In the genomic region with DNA sequence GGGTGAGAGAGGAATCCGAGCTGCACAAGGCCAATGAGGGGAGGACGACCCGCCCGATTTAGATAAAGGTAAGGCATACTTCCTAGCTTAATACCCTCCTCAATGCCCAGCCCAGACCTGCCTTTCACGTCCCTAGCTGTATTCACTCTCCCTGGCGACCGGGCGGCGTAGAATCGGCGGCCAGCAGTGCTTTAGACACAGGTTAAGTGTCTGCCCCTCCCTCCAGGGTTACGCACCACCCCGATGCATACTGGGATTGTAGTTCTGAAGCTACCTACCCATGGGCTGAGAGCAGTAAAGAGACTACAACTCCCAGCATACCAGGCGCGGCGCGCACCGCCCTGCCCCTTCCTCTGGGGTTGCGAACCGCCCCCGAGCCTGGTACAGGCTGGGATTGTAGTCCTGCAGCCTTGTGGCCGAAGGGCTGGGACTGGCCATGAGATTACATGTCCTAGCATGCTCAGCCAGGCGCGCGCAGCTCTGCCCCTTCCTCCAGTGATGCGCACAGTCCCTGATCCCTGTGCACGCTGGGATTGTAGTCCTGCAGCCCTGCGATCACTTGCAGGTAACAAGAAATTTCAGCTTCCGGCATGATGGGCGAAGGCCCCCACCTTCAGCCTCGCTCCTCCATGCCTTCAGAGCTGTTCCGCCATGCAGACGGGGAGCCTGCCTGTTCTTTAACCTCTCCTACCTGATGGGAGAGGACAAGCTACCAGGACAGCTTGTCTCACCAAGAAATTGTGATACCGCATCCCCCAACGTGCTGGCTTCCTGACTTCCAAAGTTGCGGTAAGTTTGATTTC, we compare ENCODE assay signal across 1 cellular context.
A peak's percentile ranks its signal among the peaks of the same experiment; 100 is the strongest.
TF ChIP-seq lines count a peak whose summit lies in the region.

No MANE protein-coding gene starts in this region.

TF ChIP-seq in K562, 482 proteins besides CTCF, POLR2A, EP300 and RAD21 (continued from another document and continues in another):
- TF ChIP-seq SMAD1 (IDR thresholded peaks at IDR 0.05; ENCODE audit: low read depth, low read length, partially characterized antibody) = no peak
- TF ChIP-seq JUND (IDR thresholded peaks at IDR 0.05; ENCODE audit: borderline replicate concordance, low read depth, low read length) = peak; percentile 65
- peak; percentile 62; the same call in 2 of the 3 replicates for TF ChIP-seq JUND (tag; IDR thresholded peaks at IDR 0.05; ENCODE audit: borderline replicate concordance, low read depth, low read length)
- TF ChIP-seq, protein P1, sequence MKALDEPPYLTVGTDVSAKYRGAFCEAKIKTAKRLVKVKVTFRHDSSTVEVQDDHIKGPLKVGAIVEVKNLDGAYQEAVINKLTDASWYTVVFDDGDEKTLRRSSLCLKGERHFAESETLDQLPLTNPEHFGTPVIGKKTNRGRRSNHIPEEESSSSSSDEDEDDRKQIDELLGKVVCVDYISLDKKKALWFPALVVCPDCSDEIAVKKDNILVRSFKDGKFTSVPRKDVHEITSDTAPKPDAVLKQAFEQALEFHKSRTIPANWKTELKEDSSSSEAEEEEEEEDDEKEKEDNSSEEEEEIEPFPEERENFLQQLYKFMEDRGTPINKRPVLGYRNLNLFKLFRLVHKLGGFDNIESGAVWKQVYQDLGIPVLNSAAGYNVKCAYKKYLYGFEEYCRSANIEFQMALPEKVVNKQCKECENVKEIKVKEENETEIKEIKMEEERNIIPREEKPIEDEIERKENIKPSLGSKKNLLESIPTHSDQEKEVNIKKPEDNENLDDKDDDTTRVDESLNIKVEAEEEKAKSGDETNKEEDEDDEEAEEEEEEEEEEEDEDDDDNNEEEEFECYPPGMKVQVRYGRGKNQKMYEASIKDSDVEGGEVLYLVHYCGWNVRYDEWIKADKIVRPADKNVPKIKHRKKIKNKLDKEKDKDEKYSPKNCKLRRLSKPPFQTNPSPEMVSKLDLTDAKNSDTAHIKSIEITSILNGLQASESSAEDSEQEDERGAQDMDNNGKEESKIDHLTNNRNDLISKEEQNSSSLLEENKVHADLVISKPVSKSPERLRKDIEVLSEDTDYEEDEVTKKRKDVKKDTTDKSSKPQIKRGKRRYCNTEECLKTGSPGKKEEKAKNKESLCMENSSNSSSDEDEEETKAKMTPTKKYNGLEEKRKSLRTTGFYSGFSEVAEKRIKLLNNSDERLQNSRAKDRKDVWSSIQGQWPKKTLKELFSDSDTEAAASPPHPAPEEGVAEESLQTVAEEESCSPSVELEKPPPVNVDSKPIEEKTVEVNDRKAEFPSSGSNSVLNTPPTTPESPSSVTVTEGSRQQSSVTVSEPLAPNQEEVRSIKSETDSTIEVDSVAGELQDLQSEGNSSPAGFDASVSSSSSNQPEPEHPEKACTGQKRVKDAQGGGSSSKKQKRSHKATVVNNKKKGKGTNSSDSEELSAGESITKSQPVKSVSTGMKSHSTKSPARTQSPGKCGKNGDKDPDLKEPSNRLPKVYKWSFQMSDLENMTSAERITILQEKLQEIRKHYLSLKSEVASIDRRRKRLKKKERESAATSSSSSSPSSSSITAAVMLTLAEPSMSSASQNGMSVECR (CRISPR knock-in tag; IDR thresholded peaks at IDR 0.05) = peak; percentile 77
- TF ChIP-seq NEUROD1 (IDR thresholded peaks at IDR 0.05; ENCODE audit: borderline replicate concordance, low read depth, low read length, partially characterized antibody) = peak; percentile 24
- TF ChIP-seq, protein P2, sequence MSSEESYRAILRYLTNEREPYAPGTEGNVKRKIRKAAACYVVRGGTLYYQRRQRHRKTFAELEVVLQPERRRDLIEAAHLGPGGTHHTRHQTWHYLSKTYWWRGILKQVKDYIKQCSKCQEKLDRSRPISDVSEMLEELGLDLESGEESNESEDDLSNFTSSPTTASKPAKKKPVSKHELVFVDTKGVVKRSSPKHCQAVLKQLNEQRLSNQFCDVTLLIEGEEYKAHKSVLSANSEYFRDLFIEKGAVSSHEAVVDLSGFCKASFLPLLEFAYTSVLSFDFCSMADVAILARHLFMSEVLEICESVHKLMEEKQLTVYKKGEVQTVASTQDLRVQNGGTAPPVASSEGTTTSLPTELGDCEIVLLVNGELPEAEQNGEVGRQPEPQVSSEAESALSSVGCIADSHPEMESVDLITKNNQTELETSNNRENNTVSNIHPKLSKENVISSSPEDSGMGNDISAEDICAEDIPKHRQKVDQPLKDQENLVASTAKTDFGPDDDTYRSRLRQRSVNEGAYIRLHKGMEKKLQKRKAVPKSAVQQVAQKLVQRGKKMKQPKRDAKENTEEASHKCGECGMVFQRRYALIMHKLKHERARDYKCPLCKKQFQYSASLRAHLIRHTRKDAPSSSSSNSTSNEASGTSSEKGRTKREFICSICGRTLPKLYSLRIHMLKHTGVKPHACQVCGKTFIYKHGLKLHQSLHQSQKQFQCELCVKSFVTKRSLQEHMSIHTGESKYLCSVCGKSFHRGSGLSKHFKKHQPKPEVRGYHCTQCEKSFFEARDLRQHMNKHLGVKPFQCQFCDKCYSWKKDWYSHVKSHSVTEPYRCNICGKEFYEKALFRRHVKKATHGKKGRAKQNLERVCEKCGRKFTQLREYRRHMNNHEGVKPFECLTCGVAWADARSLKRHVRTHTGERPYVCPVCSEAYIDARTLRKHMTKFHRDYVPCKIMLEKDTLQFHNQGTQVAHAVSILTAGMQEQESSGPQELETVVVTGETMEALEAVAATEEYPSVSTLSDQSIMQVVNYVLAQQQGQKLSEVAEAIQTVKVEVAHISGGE (CRISPR knock-in tag; IDR thresholded peaks at IDR 0.05) = peak in 1 of 3 experiments; percentile 79; a peak in 2 of 6 replicates
- TF ChIP-seq, protein P3, sequence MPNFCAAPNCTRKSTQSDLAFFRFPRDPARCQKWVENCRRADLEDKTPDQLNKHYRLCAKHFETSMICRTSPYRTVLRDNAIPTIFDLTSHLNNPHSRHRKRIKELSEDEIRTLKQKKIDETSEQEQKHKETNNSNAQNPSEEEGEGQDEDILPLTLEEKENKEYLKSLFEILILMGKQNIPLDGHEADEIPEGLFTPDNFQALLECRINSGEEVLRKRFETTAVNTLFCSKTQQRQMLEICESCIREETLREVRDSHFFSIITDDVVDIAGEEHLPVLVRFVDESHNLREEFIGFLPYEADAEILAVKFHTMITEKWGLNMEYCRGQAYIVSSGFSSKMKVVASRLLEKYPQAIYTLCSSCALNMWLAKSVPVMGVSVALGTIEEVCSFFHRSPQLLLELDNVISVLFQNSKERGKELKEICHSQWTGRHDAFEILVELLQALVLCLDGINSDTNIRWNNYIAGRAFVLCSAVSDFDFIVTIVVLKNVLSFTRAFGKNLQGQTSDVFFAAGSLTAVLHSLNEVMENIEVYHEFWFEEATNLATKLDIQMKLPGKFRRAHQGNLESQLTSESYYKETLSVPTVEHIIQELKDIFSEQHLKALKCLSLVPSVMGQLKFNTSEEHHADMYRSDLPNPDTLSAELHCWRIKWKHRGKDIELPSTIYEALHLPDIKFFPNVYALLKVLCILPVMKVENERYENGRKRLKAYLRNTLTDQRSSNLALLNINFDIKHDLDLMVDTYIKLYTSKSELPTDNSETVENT (CRISPR knock-in tag; IDR thresholded peaks at IDR 0.05) = 0 out of 2 replicates have a peak, but pooled peaks have one; percentile 5
- peak; percentile 20 for TF ChIP-seq CHD1 (IDR thresholded peaks at IDR 0.05; ENCODE audit: low read length)
- TF ChIP-seq ZNF12 (CRISPR knock-in tag; IDR thresholded peaks at IDR 0.05) = 0 out of 2 replicates have a peak, but pooled peaks have one; percentile 5
- no peak for TF ChIP-seq MED1 (CRISPR knock-in tag; IDR thresholded peaks at IDR 0.05; ENCODE audit: borderline replicate concordance)
- TF ChIP-seq, protein P4, sequence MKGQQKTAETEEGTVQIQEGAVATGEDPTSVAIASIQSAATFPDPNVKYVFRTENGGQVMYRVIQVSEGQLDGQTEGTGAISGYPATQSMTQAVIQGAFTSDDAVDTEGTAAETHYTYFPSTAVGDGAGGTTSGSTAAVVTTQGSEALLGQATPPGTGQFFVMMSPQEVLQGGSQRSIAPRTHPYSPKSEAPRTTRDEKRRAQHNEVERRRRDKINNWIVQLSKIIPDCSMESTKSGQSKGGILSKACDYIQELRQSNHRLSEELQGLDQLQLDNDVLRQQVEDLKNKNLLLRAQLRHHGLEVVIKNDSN (CRISPR knock-in tag; IDR thresholded peaks at IDR 0.05) = peak; percentile 39; the same call in 1 of the 2 replicates
- 0 out of 2 replicates have a peak, but pooled peaks have one; percentile 34 for TF ChIP-seq ETV5 (CRISPR knock-in tag; IDR thresholded peaks at IDR 0.05; ENCODE audit: low read depth)
- TF ChIP-seq ATF7 (IDR thresholded peaks at IDR 0.05) = peak; percentile 84
- peak; percentile 55; the same call in 1 of the 2 replicates for TF ChIP-seq SREBF1 (IDR thresholded peaks at IDR 0.05; ENCODE audit: borderline replicate concordance, low read depth, low read length)
- peak; percentile 64 for TF ChIP-seq KDM5B (IDR thresholded peaks at IDR 0.05; ENCODE audit: insufficient replicate concordance, low read depth, low read length)
- TF ChIP-seq, protein P5, sequence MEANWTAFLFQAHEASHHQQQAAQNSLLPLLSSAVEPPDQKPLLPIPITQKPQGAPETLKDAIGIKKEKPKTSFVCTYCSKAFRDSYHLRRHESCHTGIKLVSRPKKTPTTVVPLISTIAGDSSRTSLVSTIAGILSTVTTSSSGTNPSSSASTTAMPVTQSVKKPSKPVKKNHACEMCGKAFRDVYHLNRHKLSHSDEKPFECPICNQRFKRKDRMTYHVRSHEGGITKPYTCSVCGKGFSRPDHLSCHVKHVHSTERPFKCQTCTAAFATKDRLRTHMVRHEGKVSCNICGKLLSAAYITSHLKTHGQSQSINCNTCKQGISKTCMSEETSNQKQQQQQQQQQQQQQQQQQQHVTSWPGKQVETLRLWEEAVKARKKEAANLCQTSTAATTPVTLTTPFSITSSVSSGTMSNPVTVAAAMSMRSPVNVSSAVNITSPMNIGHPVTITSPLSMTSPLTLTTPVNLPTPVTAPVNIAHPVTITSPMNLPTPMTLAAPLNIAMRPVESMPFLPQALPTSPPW (CRISPR knock-in tag; IDR thresholded peaks at IDR 0.05) = peak; percentile 90
- TF ChIP-seq, protein P6, sequence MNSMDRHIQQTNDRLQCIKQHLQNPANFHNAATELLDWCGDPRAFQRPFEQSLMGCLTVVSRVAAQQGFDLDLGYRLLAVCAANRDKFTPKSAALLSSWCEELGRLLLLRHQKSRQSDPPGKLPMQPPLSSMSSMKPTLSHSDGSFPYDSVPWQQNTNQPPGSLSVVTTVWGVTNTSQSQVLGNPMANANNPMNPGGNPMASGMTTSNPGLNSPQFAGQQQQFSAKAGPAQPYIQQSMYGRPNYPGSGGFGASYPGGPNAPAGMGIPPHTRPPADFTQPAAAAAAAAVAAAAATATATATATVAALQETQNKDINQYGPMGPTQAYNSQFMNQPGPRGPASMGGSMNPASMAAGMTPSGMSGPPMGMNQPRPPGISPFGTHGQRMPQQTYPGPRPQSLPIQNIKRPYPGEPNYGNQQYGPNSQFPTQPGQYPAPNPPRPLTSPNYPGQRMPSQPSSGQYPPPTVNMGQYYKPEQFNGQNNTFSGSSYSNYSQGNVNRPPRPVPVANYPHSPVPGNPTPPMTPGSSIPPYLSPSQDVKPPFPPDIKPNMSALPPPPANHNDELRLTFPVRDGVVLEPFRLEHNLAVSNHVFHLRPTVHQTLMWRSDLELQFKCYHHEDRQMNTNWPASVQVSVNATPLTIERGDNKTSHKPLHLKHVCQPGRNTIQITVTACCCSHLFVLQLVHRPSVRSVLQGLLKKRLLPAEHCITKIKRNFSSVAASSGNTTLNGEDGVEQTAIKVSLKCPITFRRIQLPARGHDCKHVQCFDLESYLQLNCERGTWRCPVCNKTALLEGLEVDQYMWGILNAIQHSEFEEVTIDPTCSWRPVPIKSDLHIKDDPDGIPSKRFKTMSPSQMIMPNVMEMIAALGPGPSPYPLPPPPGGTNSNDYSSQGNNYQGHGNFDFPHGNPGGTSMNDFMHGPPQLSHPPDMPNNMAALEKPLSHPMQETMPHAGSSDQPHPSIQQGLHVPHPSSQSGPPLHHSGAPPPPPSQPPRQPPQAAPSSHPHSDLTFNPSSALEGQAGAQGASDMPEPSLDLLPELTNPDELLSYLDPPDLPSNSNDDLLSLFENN (IDR thresholded peaks at IDR 0.05; ENCODE audit: low read depth in 2 of 2, low read length in 2 of 2) = peak in 1 of 2 experiments; percentile 21; a peak in 1 of 4 replicates
- peak; percentile 25; the same call in 1 of the 2 replicates for TF ChIP-seq JUN (IDR thresholded peaks at IDR 0.05; ENCODE audit: borderline replicate concordance, low read depth, low read length)
- no peak for TF ChIP-seq JUN (CRISPR knock-in tag; IDR thresholded peaks at IDR 0.05; ENCODE audit: borderline replicate concordance)
- peak; percentile 18; the same call in 1 of the 2 replicates for TF ChIP-seq ZNF263 (CRISPR knock-in tag; IDR thresholded peaks at IDR 0.05; ENCODE audit: borderline replicate concordance)
- peak; percentile 67 to 93 for TF ChIP-seq TEAD1 (CRISPR knock-in tag; IDR thresholded peaks at IDR 0.05)
- peak; percentile 68 for TF ChIP-seq HMGN3 (IDR thresholded peaks at IDR 0.05; ENCODE audit: borderline replicate concordance, extremely low read depth, insufficient read length, low read depth, low read length)
- TF ChIP-seq, protein P7, sequence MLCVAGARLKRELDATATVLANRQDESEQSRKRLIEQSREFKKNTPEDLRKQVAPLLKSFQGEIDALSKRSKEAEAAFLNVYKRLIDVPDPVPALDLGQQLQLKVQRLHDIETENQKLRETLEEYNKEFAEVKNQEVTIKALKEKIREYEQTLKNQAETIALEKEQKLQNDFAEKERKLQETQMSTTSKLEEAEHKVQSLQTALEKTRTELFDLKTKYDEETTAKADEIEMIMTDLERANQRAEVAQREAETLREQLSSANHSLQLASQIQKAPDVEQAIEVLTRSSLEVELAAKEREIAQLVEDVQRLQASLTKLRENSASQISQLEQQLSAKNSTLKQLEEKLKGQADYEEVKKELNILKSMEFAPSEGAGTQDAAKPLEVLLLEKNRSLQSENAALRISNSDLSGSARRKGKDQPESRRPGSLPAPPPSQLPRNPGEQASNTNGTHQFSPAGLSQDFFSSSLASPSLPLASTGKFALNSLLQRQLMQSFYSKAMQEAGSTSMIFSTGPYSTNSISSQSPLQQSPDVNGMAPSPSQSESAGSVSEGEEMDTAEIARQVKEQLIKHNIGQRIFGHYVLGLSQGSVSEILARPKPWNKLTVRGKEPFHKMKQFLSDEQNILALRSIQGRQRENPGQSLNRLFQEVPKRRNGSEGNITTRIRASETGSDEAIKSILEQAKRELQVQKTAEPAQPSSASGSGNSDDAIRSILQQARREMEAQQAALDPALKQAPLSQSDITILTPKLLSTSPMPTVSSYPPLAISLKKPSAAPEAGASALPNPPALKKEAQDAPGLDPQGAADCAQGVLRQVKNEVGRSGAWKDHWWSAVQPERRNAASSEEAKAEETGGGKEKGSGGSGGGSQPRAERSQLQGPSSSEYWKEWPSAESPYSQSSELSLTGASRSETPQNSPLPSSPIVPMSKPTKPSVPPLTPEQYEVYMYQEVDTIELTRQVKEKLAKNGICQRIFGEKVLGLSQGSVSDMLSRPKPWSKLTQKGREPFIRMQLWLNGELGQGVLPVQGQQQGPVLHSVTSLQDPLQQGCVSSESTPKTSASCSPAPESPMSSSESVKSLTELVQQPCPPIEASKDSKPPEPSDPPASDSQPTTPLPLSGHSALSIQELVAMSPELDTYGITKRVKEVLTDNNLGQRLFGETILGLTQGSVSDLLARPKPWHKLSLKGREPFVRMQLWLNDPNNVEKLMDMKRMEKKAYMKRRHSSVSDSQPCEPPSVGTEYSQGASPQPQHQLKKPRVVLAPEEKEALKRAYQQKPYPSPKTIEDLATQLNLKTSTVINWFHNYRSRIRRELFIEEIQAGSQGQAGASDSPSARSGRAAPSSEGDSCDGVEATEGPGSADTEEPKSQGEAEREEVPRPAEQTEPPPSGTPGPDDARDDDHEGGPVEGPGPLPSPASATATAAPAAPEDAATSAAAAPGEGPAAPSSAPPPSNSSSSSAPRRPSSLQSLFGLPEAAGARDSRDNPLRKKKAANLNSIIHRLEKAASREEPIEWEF (CRISPR knock-in tag; IDR thresholded peaks at IDR 0.05) = no peak
